26 cellular contexts compared by ENCODE assay signal in genomic region chr18:79008356-79008940, GRCh38. TPM values are rescaled to one million over a fixed set of nuclear protein-coding genes. Genes with fewer than 3 reads are reported as not detected.
A peak's percentile ranks its signal among the peaks of the same experiment; 100 is the strongest.
DNase-seq lines count a peak whose midpoint lies in the region; ATAC-seq and TF ChIP-seq lines count a peak whose summit lies in the region.
"Had no signal": no experiment of that assay in that cellular context is flagged by ENCODE, and none has a peak within 500 bp of the region (broad histone marks: within the 10 kb centered on the region; RNA-seq: fewer than 3 reads in every experiment).

No MANE protein-coding gene starts in this region.

- no peaks in the 10 kb centered on the region for H3K79me1 ChIP-seq in trophoblast cell (ENCODE audit: low read length)

- TF ChIP-seq CTCF in esophagus muscularis mucosa (IDR thresholded peaks at IDR 0.05): no peak

- no peak overlapping the region for H3K4me2 ChIP-seq in trophoblast cell (ENCODE audit: low read length)
- H3K4me2 ChIP-seq: BLaER1 had no signal

- no peak overlapping the region for H3K23ac ChIP-seq in trophoblast cell (ENCODE audit: low read length)

- intact Hi-C loops in esophagus muscularis mucosa (cut with DNase I): no loop called here

- no peak overlapping the region for H4K91ac ChIP-seq in trophoblast cell (ENCODE audit: low read depth, low read length)

- H2BK12ac ChIP-seq in trophoblast cell (ENCODE audit: low read length): no peak overlapping the region

- no peak overlapping the region for H4K12ac ChIP-seq in trophoblast cell (ENCODE audit: low read depth, low read length)

- TF ChIP-seq POLR2A in esophagus muscularis mucosa (IDR thresholded peaks at IDR 0.05; ENCODE audit: low read depth): no peak

- H3K9me3 ChIP-seq in esophagus muscularis mucosa (no peaks in the 10 kb centered on the region), trophoblast cell (ENCODE audit: insufficient read depth, low read depth, low read length) (peaks cover 4% of the 10 kb centered on the region)
- H3K9me3 ChIP-seq: BE2C had no signal

- H3K4me1 ChIP-seq in esophagus muscularis mucosa (no peaks in the 10 kb centered on the region), trophoblast cell (ENCODE audit: control insufficient read depth in 1 of 2, insufficient read depth in 2 of 2, low read length in 2 of 2) (no peaks in the 10 kb centered on the region)
- H3K4me1 ChIP-seq: BE2C, BLaER1 had no signal

- no peak for TF ChIP-seq EP300 in esophagus muscularis mucosa (IDR thresholded peaks at IDR 0.05)

- no peak overlapping the region for H3K4ac ChIP-seq in trophoblast cell (ENCODE audit: low read depth, low read length)

- no peak for ATAC-seq in GM18909 (IDR thresholded peaks at IDR 0.05; ENCODE audit: poor library complexity, unreplicated experiment)
- ATAC-seq: GM12878 had no signal

- no peak overlapping the region for H2AFZ ChIP-seq in trophoblast cell (ENCODE audit: insufficient read depth, low read length, poor library complexity)

- WGBS in esophagus muscularis mucosa: 90% methylated on average over 13 of the region's 21 CpGs
- no CpG with 5 or more reads among the region's 21 CpGs for WGBS in trophoblast cell (ENCODE audit: extremely low coverage, insufficient coverage, insufficient read length)

- no peak overlapping the region for H4K8ac ChIP-seq in trophoblast cell (ENCODE audit: low read depth, low read length)

- no peak overlapping the region for H2AK5ac ChIP-seq in trophoblast cell (ENCODE audit: low read length)

- no peak overlapping the region for H3K18ac ChIP-seq in trophoblast cell (ENCODE audit: low read length)

- DNase-seq in esophagus muscularis mucosa (ENCODE audit: extremely low spot score): peak; percentile 88
- DNase-seq in trophoblast cell: no peak
- DNase-seq in stimulated activated CD4-positive, alpha-beta T cell treated with anti-CD3 and anti-CD28 coated beads, Interleukin-1b, Interleukin-23, amount 100 ng/mL, for 48 hours: no peak
- DNase-seq in cerebellar cortex (ENCODE audit: low spot score): no peak
- DNase-seq: 8988T; ACHN; BE2C; C1 segment of cervical spinal cord; CD4-positive, alpha-beta memory T cell; CD4-positive, CD25-positive, alpha-beta regulatory T cell; CD8-positive, alpha-beta memory T cell; COR-L47; DMS 273 treated with DMSO at 0.1 percent for 48 hours; DMS153; DMS53; DMS79; DND-41; EL; GDM1 had no signal

- H3K4me3 ChIP-seq in esophagus muscularis mucosa (no peak overlapping the region), trophoblast cell (ENCODE audit: low read depth, low read length) (peak overlapping the region; percentile 26)
- H3K4me3 ChIP-seq: BLaER1, GM12878 had no signal

- H3K9ac ChIP-seq in trophoblast cell (ENCODE audit: low read length): no peak overlapping the region
- H3K9ac ChIP-seq: BLaER1 had no signal

- no peak overlapping the region for H2BK120ac ChIP-seq in trophoblast cell (ENCODE audit: insufficient read depth, low read length, poor library complexity)

- H2BK5ac ChIP-seq in trophoblast cell (ENCODE audit: low read depth, low read length, poor library complexity): no peak overlapping the region

- H3K14ac ChIP-seq in trophoblast cell (ENCODE audit: low read length): no peak overlapping the region

- H3K27me3 ChIP-seq in esophagus muscularis mucosa: peaks cover 0 to 32% (median 0%) of the 10 kb centered on the region in 4 donors
- H3K27me3 ChIP-seq in trophoblast cell (ENCODE audit: insufficient read depth, low read length): no peaks in the 10 kb centered on the region
- H3K27me3 ChIP-seq: BLaER1 had no signal

- H3K79me2 ChIP-seq in trophoblast cell (ENCODE audit: control insufficient read depth, insufficient read depth, low read length, poor library complexity): no peaks in the 10 kb centered on the region

- no peaks in the 10 kb centered on the region for H3K36me3 ChIP-seq in esophagus muscularis mucosa
- H3K36me3 ChIP-seq in trophoblast cell (ENCODE audit: control insufficient read depth in 1 of 2, insufficient read depth in 2 of 2, low read length in 2 of 2): no peaks in the 10 kb centered on the region
- H3K36me3 ChIP-seq: BE2C, BLaER1 had no signal

- H3K27ac ChIP-seq in esophagus muscularis mucosa (replicated peaks in 1 of 4) (no peak overlapping the region), trophoblast cell (ENCODE audit: low read depth, low read length) (no peak overlapping the region)
- H3K27ac ChIP-seq: BLaER1 had no signal

RNA-seq across cellular contexts. Expression of gene SALL3, which starts 28.8 kb away (rescaled TPM):
- not detected for total RNA-seq in esophagus muscularis mucosa
- polyA plus RNA-seq in trophoblast cell (2013): 1.4 and 1.6 TPM in 2 replicates
- total RNA-seq: A673; CD4-positive, alpha-beta memory T cell; CD4-positive, CD25-positive, alpha-beta regulatory T cell; CD8-positive, alpha-beta memory T cell; G401 had no signal
- polyA plus RNA-seq: AG04450; CD14-positive monocyte; CD4-positive, alpha-beta memory T cell; CD4-positive, CD25-positive, alpha-beta regulatory T cell; CD8-positive, alpha-beta memory T cell had no signal
